2 cellular contexts compared by ENCODE assay signal in genomic region chr7:2389963-2390816, GRCh38.
TF ChIP-seq lines count a peak whose summit lies in the region.

No MANE protein-coding gene starts in this region.

TF ChIP-seq in SK-N-SH, 30 proteins besides CTCF, POLR2A, EP300 and RAD21:
- peak; percentile 68; the same call in 1 of the 2 replicates for TF ChIP-seq MXI1 (IDR thresholded peaks at IDR 0.05; ENCODE audit: low read depth, low read length)
TF ChIP-seq in SK-N-SH: peak in this region for 1; not testable (repeated sequence) for 29.

TF ChIP-seq in K562, 482 proteins besides CTCF, POLR2A, EP300 and RAD21:
- TF ChIP-seq, protein P1, sequence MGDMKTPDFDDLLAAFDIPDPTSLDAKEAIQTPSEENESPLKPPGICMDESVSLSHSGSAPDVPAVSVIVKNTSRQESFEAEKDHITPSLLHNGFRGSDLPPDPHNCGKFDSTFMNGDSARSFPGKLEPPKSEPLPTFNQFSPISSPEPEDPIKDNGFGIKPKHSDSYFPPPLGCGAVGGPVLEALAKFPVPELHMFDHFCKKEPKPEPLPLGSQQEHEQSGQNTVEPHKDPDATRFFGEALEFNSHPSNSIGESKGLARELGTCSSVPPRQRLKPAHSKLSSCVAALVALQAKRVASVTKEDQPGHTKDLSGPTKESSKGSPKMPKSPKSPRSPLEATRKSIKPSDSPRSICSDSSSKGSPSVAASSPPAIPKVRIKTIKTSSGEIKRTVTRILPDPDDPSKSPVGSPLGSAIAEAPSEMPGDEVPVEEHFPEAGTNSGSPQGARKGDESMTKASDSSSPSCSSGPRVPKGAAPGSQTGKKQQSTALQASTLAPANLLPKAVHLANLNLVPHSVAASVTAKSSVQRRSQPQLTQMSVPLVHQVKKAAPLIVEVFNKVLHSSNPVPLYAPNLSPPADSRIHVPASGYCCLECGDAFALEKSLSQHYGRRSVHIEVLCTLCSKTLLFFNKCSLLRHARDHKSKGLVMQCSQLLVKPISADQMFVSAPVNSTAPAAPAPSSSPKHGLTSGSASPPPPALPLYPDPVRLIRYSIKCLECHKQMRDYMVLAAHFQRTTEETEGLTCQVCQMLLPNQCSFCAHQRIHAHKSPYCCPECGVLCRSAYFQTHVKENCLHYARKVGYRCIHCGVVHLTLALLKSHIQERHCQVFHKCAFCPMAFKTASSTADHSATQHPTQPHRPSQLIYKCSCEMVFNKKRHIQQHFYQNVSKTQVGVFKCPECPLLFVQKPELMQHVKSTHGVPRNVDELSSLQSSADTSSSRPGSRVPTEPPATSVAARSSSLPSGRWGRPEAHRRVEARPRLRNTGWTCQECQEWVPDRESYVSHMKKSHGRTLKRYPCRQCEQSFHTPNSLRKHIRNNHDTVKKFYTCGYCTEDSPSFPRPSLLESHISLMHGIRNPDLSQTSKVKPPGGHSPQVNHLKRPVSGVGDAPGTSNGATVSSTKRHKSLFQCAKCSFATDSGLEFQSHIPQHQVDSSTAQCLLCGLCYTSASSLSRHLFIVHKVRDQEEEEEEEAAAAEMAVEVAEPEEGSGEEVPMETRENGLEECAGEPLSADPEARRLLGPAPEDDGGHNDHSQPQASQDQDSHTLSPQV (IDR thresholded peaks at IDR 0.05) = 0 out of 2 replicates have a peak, but pooled peaks have one; percentile 54
- peak; percentile 3; the same call in 1 of the 2 replicates for TF ChIP-seq TAL1 (IDR thresholded peaks at IDR 0.05)
- peak; percentile 36; the same call in 1 of the 2 replicates for TF ChIP-seq CBFA2T2 (conservative IDR thresholded peaks at IDR 0.05)
- TF ChIP-seq PTTG1 (tag; IDR thresholded peaks at IDR 0.05; ENCODE audit: low read depth) = peak; percentile 43; the same call in 1 of the 2 replicates
- TF ChIP-seq TFAP4 (CRISPR knock-in tag; IDR thresholded peaks at IDR 0.05; ENCODE audit: borderline replicate concordance) = peak; percentile 17; the same call in 1 of the 2 replicates
- 0 out of 2 replicates have a peak, but pooled peaks have one; percentile 27 for TF ChIP-seq ZBTB7A (IDR thresholded peaks at IDR 0.05; ENCODE audit: borderline replicate concordance, control insufficient read depth, low read depth, low read length)
- peak; percentile 43; the same call in 1 of the 2 replicates for TF ChIP-seq ZBTB33 (CRISPR knock-in tag; IDR thresholded peaks at IDR 0.05)
- TF ChIP-seq, protein P2, sequence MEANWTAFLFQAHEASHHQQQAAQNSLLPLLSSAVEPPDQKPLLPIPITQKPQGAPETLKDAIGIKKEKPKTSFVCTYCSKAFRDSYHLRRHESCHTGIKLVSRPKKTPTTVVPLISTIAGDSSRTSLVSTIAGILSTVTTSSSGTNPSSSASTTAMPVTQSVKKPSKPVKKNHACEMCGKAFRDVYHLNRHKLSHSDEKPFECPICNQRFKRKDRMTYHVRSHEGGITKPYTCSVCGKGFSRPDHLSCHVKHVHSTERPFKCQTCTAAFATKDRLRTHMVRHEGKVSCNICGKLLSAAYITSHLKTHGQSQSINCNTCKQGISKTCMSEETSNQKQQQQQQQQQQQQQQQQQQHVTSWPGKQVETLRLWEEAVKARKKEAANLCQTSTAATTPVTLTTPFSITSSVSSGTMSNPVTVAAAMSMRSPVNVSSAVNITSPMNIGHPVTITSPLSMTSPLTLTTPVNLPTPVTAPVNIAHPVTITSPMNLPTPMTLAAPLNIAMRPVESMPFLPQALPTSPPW (CRISPR knock-in tag; IDR thresholded peaks at IDR 0.05) = peak; percentile 49; the same call in 1 of the 2 replicates
- peak; percentile 51 for TF ChIP-seq CBFA2T3 (IDR thresholded peaks at IDR 0.05)
